17 cellular contexts compared by ENCODE assay signal in genomic region chr13:79427265-79427664, GRCh38. TPM values are rescaled to one million over a fixed set of nuclear protein-coding genes. Genes with fewer than 3 reads are reported as not detected.
DNase-seq lines count a peak whose midpoint lies in the region; ATAC-seq and TF ChIP-seq lines count a peak whose summit lies in the region.
"Had no signal": no experiment of that assay in that cellular context is flagged by ENCODE, and none has a peak within 500 bp of the region (broad histone marks: within the 10 kb centered on the region; RNA-seq: fewer than 3 reads in every experiment).

No MANE protein-coding gene starts in this region.

- DNase-seq in A673 (ENCODE audit: low spot score) (peak; percentile 14), kidney epithelial cell (ENCODE audit: low read depth) (peak; percentile 44), HT-29 (ENCODE audit: low spot score) (no peak), NCI-H2196 treated with DMSO at 0.1 percent for 48 hours (lab: John Stamatoyannopoulos, UW; ENCODE audit: unreplicated experiment) (no peak)
- DNase-seq: ACHN, DMS 273 treated with DMSO at 0.1 percent for 48 hours, H9, MM.1S, NCI-H1105, NCI-H187, SHP77, T-cell had no signal

- H3K4me2 ChIP-seq in BLaER1 treated with 17β-estradiol and CSF1 and Interleukin-3, amounts not matched to agents 10 nM and 100 nM: peak overlapping the region; percentile 19 to 80 (median 52); a peak in 20 of 22 replicates

- intact Hi-C loops in A673 (cut with micrococcal nuclease; ENCODE audit: unreplicated experiment): loop anchor here (10.0 kb wide), 1 partner anchor 1588 kb away; no protein-coding TSS in a partner anchor

- H3K36me3 ChIP-seq in A673 (ENCODE audit: insufficient read depth, low read length, poor library complexity, severe bottlenecking) (no peaks in the 10 kb centered on the region), kidney epithelial cell (ENCODE audit: control insufficient read depth, insufficient read depth, low read length) (no peaks in the 10 kb centered on the region)
- no peaks in the 10 kb centered on the region for H3K36me3 ChIP-seq in BLaER1 treated with 17β-estradiol and CSF1 and Interleukin-3, amounts not matched to agents 10 nM and 100 nM

- H3K4me3 ChIP-seq in A673 (ENCODE audit: low read depth, low read length, poor library complexity, severe bottlenecking): no peak overlapping the region
- H3K4me3 ChIP-seq in BLaER1 treated with 17β-estradiol and CSF1 and Interleukin-3, amounts not matched to agents 10 nM and 100 nM: no peak overlapping the region
- no peak overlapping the region for H3K4me3 ChIP-seq in kidney epithelial cell (ENCODE audit: low read depth, low read length)
- H3K4me3 ChIP-seq: SK-N-MC had no signal

- ATAC-seq in HG02610 (IDR thresholded peaks at IDR 0.05; ENCODE audit: unreplicated experiment) (peak; percentile 42), HG02973 (IDR thresholded peaks at IDR 0.05; ENCODE audit: unreplicated experiment) (no peak), GM21423 (IDR thresholded peaks at IDR 0.05; ENCODE audit: unreplicated experiment) (no peak)
- ATAC-seq: T-cell had no signal

- TF ChIP-seq CTCF in A673 (conservative IDR thresholded peaks at IDR 0.05; ENCODE audit: low read depth, low read length): no peak
- no peak for TF ChIP-seq CTCF in kidney epithelial cell (IDR thresholded peaks at IDR 0.05; ENCODE audit: insufficient read depth, low read length, poor library complexity, severe bottlenecking)

- no peaks in the 10 kb centered on the region for H4K20me1 ChIP-seq in BLaER1 treated with 17β-estradiol and CSF1 and Interleukin-3, amounts not matched to agents 10 nM and 100 nM

- no peak overlapping the region for H3K27ac ChIP-seq in A673 (ENCODE audit: low read depth, low read length, poor library complexity, severe bottlenecking)
- peak overlapping the region in 7 of 11 experiments; percentile 38 to 60 (median 43); a peak in 11 of 22 replicates for H3K27ac ChIP-seq in BLaER1 treated with 17β-estradiol and CSF1 and Interleukin-3, amounts not matched to agents 10 nM and 100 nM
- H3K27ac ChIP-seq: SK-N-MC had no signal

- H3K4me1 ChIP-seq in A673 (ENCODE audit: insufficient read depth, low read length, poor library complexity, severe bottlenecking): no peaks in the 10 kb centered on the region
- H3K4me1 ChIP-seq in BLaER1 treated with 17β-estradiol and CSF1 and Interleukin-3, amounts not matched to agents 10 nM and 100 nM: peaks cover 6 to 29% (median 13%) of the 10 kb centered on the region in 10 experiments; a peak in 18 of 20 replicates

- peak overlapping the region in 1 of 11 experiments; percentile 42; a peak in 1 of 22 replicates for H3K9ac ChIP-seq in BLaER1 treated with 17β-estradiol and CSF1 and Interleukin-3, amounts not matched to agents 10 nM and 100 nM

- BruUV-seq in A673 (replicated peaks; lab: Mats Ljungman, UMichigan): no TSS peak

- CTCF ChIA-PET in A673 (lab: Charles Lee): no interaction called here

- H3K9me3 ChIP-seq in A673 (ENCODE audit: low read depth, low read length, poor library complexity, severe bottlenecking): no peaks in the 10 kb centered on the region
- H3K9me3 ChIP-seq in BLaER1 treated with 17β-estradiol and CSF1 and Interleukin-3, amounts not matched to agents 10 nM and 100 nM (replicated peaks in 1 of 11): peaks cover under 1 to 10% (median 7%) of the 10 kb centered on the region in 11 experiments; a peak in 21 of 22 replicates

- POLR2A ChIA-PET in A673 (lab: Charles Lee; ENCODE audit: low non-redundant PET): no interaction called here

- H3K27me3 ChIP-seq in A673 (replicated peaks; ENCODE audit: insufficient read depth, low read depth, low read length, poor library complexity) (no peaks in the 10 kb centered on the region), kidney epithelial cell (ENCODE audit: control insufficient read depth, insufficient read depth, low read length) (no peaks in the 10 kb centered on the region)
- no peaks in the 10 kb centered on the region for H3K27me3 ChIP-seq in BLaER1 treated with 17β-estradiol and CSF1 and Interleukin-3, amounts not matched to agents 10 nM and 100 nM

RNA-seq across cellular contexts. Expression of gene RBM26, which starts 21.2 kb away (rescaled TPM):
- total RNA-seq in A673 (2021) (59.7 and 65.7 TPM in 2 replicates), kidney epithelial cell (24.7 and 25.6 TPM in 2 replicates)
- 17.0 and 20.8 TPM in 2 replicates for total RNA-seq in HT-29 (2014; rRNA removed; shearing (Covaris generic))

RNA-seq across cellular contexts. Expression of gene NDFIP2, which starts 53.7 kb away (rescaled TPM):
- total RNA-seq in A673 (2021): 29.6 and 34.0 TPM in 2 replicates
- 43.8 and 46.8 TPM in 2 replicates for total RNA-seq in kidney epithelial cell
- total RNA-seq in HT-29 (2014; rRNA removed; shearing (Covaris generic)): 26.9 and 29.2 TPM in 2 replicates

Comparison
In these comparisons a context has a peak if more than half of its experiments do, and no peak if none do; other contexts are left out.
1. DNase-seq: peak in A673 (single experiment) and kidney epithelial cell (single experiment); none in HT-29 (single experiment) and NCI-H2196 treated with DMSO at 0.1 percent for 48 hours (single experiment).